Comparison of ENCODE assay signal across 23 cellular contexts in genomic region chr6:18963439-18963838, GRCh38.
"Had no signal": no experiment of that assay in that cellular context is flagged by ENCODE, and none has a peak within 500 bp of the region (broad histone marks: within the 10 kb centered on the region; RNA-seq: fewer than 3 reads in every experiment).

No MANE protein-coding gene starts in this region.

- H3K4me1 ChIP-seq: stomach, suprapubic skin, testis, tibial nerve, transverse colon, upper lobe of left lung, uterus, vagina had no signal

- H3K4me3 ChIP-seq: stomach, suprapubic skin, testis, thoracic aorta, thyroid gland, tibial nerve, transverse colon, upper lobe of left lung, uterus, vagina had no signal

- FAIRE-seq: urothelium cell line had no signal

- DNase-seq: stimulated activated CD4-positive, alpha-beta T cell treated with anti-CD3 and anti-CD28 coated beads, Interleukin-2, amount 100 ng/mL, for 24 hours; stimulated activated CD4-positive, alpha-beta T cell treated with anti-CD3 and anti-CD28 coated beads, Interleukin-2, amount 100 ng/mL, for 48 hours; stimulated activated CD4-positive, alpha-beta T cell treated with anti-CD3 and anti-CD28 coated beads, Interleukin-4, amount 100 ng/mL, for 1 hour; stimulated activated CD4-positive, alpha-beta T cell treated with anti-CD3 and anti-CD28 coated beads, Interleukin-4, amount 100 ng/mL, for 24 hours; stimulated activated CD4-positive, alpha-beta T cell treated with anti-CD3 and anti-CD28 coated beads, Interleukin-4, amount 100 ng/mL, for 4 hours; stimulated activated CD8-positive, alpha-beta memory T cell treated with anti-CD3 and anti-CD28 coated beads, Interleukin-4, amount 100 ng/mL, for 48 hours; stimulated activated naive B cell treated with anti-CD40 and anti-IgM and Interleukin-4, amounts not matched to agents 10 μg/mL and 1 μg/mL and 100 μg/mL, for 72 hours; stimulated activated naive CD4-positive, alpha-beta T cell; stimulated activated naive CD4-positive, alpha-beta T cell treated with Interleukin-2 at 50 U/mL for 16 hours; stimulated activated naive CD8-positive, alpha-beta T cell treated with anti-CD3 and anti-CD28 coated beads, Interleukin-15, amount 100 ng/mL, for 72 hours; stimulated activated naive CD8-positive, alpha-beta T cell treated with anti-CD3 and anti-CD28 coated beads, Interleukin-15, Interleukin-2, amounts not matched to agents 100 U/mL and 50 U/mL, for 24 hours; stomach; testis; thyroid gland; transverse colon; upper lobe of left lung; uterus had no signal

- H3K27me3 ChIP-seq: stomach, suprapubic skin, testis, thyroid gland, tibial nerve, transverse colon, upper lobe of left lung, uterus, vagina had no signal

- H3K36me3 ChIP-seq: stomach, suprapubic skin, thoracic aorta, thyroid gland, tibial nerve, transverse colon, upper lobe of left lung, uterus, vagina had no signal

- ATAC-seq: stimulated activated effector memory CD8-positive, alpha-beta T cell treated with anti-CD3 and anti-CD28 coated beads, Interleukin-12 subunit alpha, Interleukin-12 subunit beta, amount 100 ng/mL, for 72 hours; stimulated activated naive B cell treated with anti-CD40 and anti-IgM and Interleukin-4, amounts not matched to agents 10 μg/mL and 1 μg/mL and 100 μg/mL, for 72 hours; stimulated activated naive CD8-positive, alpha-beta T cell treated with anti-CD3 and anti-CD28 coated beads, Interleukin-15, amount 100 ng/mL, for 72 hours; stimulated activated naive CD8-positive, alpha-beta T cell treated with anti-CD3 and anti-CD28 coated beads, Interleukin-15, Interleukin-2, amounts not matched to agents 100 U/mL and 50 U/mL, for 24 hours had no signal

- H3K27ac ChIP-seq: stomach, suprapubic skin, testis, thoracic aorta, thyroid gland, tibial nerve, transverse colon, upper lobe of left lung, uterus, vagina had no signal

- H3K9me3 ChIP-seq: stomach, suprapubic skin, testis, thoracic aorta, thyroid gland, tibial nerve, transverse colon, upper lobe of left lung, uterus, vagina had no signal
